17 cellular contexts compared by ENCODE assay signal in the genomic region with DNA sequence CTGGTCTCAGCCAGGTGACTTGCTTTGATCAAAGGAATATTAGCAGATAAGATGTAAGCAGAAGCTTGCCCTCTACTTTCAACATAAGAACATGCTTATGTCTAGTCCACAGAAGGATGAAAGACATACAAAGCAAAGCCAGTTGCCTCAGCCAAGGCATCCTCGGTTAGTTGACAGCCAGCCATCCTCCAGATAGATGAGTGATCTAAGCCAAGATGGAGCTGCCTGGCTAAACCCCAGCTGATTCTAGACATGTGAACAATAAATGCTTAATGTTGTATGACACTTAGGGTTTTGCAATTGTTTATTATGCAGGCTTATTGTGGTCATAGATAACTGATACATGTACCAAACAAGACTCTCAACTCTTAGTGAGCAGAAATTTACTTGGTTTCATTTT.
DNase-seq lines count a peak whose midpoint lies in the region; TF ChIP-seq lines count a peak whose summit lies in the region.
"Had no signal": no experiment of that assay in that cellular context is flagged by ENCODE, and none has a peak within 500 bp of the region (broad histone marks: within the 10 kb centered on the region; RNA-seq: fewer than 3 reads in every experiment).

No MANE protein-coding gene starts in this region.

- in situ Hi-C loops in G401 (cut with HindIII; ENCODE audit: low sequenced_read_pairs) (no loop called here), GM13977 (cut with MboI; ENCODE audit: low pct_unique_long_range_greater_than_20kb, low sequenced_read_pairs, unreplicated experiment) (loop anchor here (10.0 kb wide), 1 partner anchor 96 kb away; no protein-coding TSS in a partner anchor)

- DNase-seq in G401 (ENCODE audit: low spot score) (peak; percentile 24), LHCN-M2 (ENCODE audit: low read depth) (peak; percentile 3), cerebellum (ENCODE audit: low spot score) (peak; percentile 8), midbrain (lab: John Stamatoyannopoulos, UW) (peak; percentile 27), NCI-H2227 (lab: John Stamatoyannopoulos, UW; ENCODE audit: unreplicated experiment) (no peak), GM13977 (ENCODE audit: low spot score) (no peak), ecto neural progenitor cell (ENCODE audit: low spot score) (no peak), HK-2 (ENCODE audit: unreplicated experiment) (no peak)
- DNase-seq: CD8-positive, alpha-beta memory T cell; DMS79; HFFc6; IMR-90; MV-4-11; NCI-H1417; NCI-H2029 treated with DMSO at 0.1 percent for 48 hours; NCI-H524 treated with DMSO at 0.1 percent for 48 hours; SHP77 treated with DMSO at 0.1 percent for 48 hours had no signal

- TF ChIP-seq CTCF in GM13977 (IDR thresholded peaks at IDR 0.05; ENCODE audit: extremely low read depth, insufficient read depth, missing control alignments) = no peak

Comparison
In these comparisons a context has a peak if more than half of its experiments do, and no peak if none do; other contexts are left out.
1. DNase-seq: peak in G401 (single experiment), LHCN-M2 (single experiment), cerebellum (single experiment) and midbrain (single experiment); none in NCI-H2227 (single experiment), GM13977 (single experiment), ecto neural progenitor cell (single experiment) and HK-2 (single experiment).